13 cellular contexts compared by ENCODE assay signal in the genomic region with DNA sequence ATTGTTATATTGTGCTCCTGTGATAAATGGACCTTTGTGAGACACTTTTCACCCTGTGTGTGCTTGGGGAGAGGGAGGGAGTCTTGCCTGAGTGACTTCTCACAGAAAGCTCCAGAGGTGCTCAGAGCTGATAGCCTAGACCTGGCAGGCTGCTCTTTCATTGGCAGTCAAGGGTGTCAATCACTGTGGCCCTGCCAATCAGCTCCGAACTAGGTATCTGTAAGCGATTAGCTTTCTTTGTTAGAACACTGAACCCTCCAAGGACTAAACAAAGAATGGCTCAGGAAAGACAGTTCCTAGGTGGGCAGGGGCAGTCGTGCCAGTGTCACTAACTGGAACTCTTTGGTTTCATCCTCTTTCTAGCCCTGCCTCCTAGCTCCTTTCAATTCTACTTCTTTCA. TPM values are rescaled to one million over a fixed set of nuclear protein-coding genes. Genes with fewer than 3 reads are reported as not detected.
DNase-seq lines count a peak whose midpoint lies in the region; FAIRE-seq and TF ChIP-seq lines count a peak whose summit lies in the region.
"Had no signal": no experiment of that assay in that cellular context is flagged by ENCODE, and none has a peak within 500 bp of the region (broad histone marks: within the 10 kb centered on the region; RNA-seq: fewer than 3 reads in every experiment).

No MANE protein-coding gene starts in this region.

- WGBS in small intestine, 3 donors = 31 to 50% (median 41%) methylated on average over 3 of the region's 3 CpGs

- H3K4me3 ChIP-seq in small intestine (ENCODE audit: low read depth in 1 of 2, low read length in 2 of 2) = no peak overlapping the region
- H3K4me3 ChIP-seq: SJSA1, vagina had no signal

- H3K9me3 ChIP-seq in small intestine (ENCODE audit: control insufficient read depth, low read depth) = no peaks in the 10 kb centered on the region
- H3K9me3 ChIP-seq: SJSA1, vagina had no signal

- no peak overlapping the region for H3K27ac ChIP-seq in small intestine (ENCODE audit: low read depth in 1 of 2, low read length in 1 of 2)
- H3K27ac ChIP-seq: SJSA1, vagina had no signal

- H3K4me1 ChIP-seq in small intestine (ENCODE audit: control insufficient read depth in 2 of 2, insufficient read depth in 1 of 2, low read depth in 1 of 2, low read length in 1 of 2) = no peaks in the 10 kb centered on the region
- H3K4me1 ChIP-seq: SJSA1 had no signal

- no peak for TF ChIP-seq CTCF in D721Med (IDR thresholded peaks at IDR 0.05; ENCODE audit: insufficient read depth, missing control alignments)

- peak; percentile 33 for DNase-seq in NCI-H748 (lab: John Stamatoyannopoulos, UW; ENCODE audit: unreplicated experiment)
- no peak for DNase-seq in NCI-H748 treated with DMSO at 0.1 percent for 48 hours (lab: John Stamatoyannopoulos, UW)
- peak; percentile 21 for DNase-seq in NCI-H69 (lab: John Stamatoyannopoulos, UW)
- peak; percentile 13 for DNase-seq in germinal center (ENCODE audit: low spot score)
- DNase-seq in small intestine = peak; percentile 0
- no peak for DNase-seq in T-helper 9 cell
- no peak for DNase-seq in D721Med (ENCODE audit: insufficient read length, low spot score)
- no peak for DNase-seq in SIG-M5 (lab: John Stamatoyannopoulos, UW)
- DNase-seq: activated T-cell treated with anti-CD3 and anti-CD28 coated beads, Interleukin-2, amount 50 U/mL, for 72 hours; NCI-H2081 treated with DMSO at 0.1 percent for 48 hours; stimulated activated CD8-positive, alpha-beta memory T cell treated with anti-CD3 and anti-CD28 coated beads, Interleukin-4, amount 100 ng/mL, for 48 hours had no signal

- peaks cover 0 to 3% of the 10 kb centered on the region in 2 donors for H3K27me3 ChIP-seq in small intestine (ENCODE audit: control insufficient read depth in 2 of 2, insufficient read depth in 2 of 2, low read length in 2 of 2)
- H3K27me3 ChIP-seq: SJSA1, vagina had no signal

- FAIRE-seq in small intestine (lab: Jason Lieb, UNC) (no peak), D721Med (lab: Jason Lieb, UNC) (no peak)

- H3K36me3 ChIP-seq in small intestine (ENCODE audit: control insufficient read depth in 2 of 2, insufficient read depth in 2 of 2, low read length in 2 of 2) = no peaks in the 10 kb centered on the region
- H3K36me3 ChIP-seq: SJSA1, vagina had no signal

RNA-seq across cellular contexts. Expression of gene NALF2, which starts 2.7 kb away (rescaled TPM):
- polyA plus RNA-seq in small intestine = under 1 TPM in 2 of 3 donors, not detected in 1; 0.27 to 0.48 TPM

Comparison
In these comparisons a context has a peak if more than half of its experiments do, and no peak if none do; other contexts are left out.
1. DNase-seq: peak in NCI-H748 (single experiment), NCI-H69 (single experiment), germinal center (single experiment) and small intestine (single experiment); none in NCI-H748 treated with DMSO at 0.1 percent for 48 hours (single experiment), T-helper 9 cell (single experiment), D721Med (single experiment) and SIG-M5 (single experiment).